In genomic region chr20:44653536-44653935, GRCh38 we compare ENCODE assay signal across 15 cellular contexts. TPM values are rescaled to one million over a fixed set of nuclear protein-coding genes. Genes with fewer than 3 reads are reported as not detected.
DNase-seq lines count a peak whose midpoint lies in the region; ATAC-seq and TF ChIP-seq lines count a peak whose summit lies in the region.
"Had no signal": no experiment of that assay in that cellular context is flagged by ENCODE, and none has a peak within 500 bp of the region (broad histone marks: within the 10 kb centered on the region; RNA-seq: fewer than 3 reads in every experiment).

No MANE protein-coding gene starts in this region.

- H3K4me3 Mint-ChIP-seq in effector memory CD8-positive, alpha-beta T cell, result peak overlapping the region; percentile 11 to 86
- H3K4me3 Mint-ChIP-seq in type B pancreatic cell, result peak overlapping the region; percentile 26

- no peaks in the 10 kb centered on the region for H3K27me3 Mint-ChIP-seq in effector memory CD8-positive, alpha-beta T cell
- H3K27me3 Mint-ChIP-seq in type B pancreatic cell, result peaks cover 35% of the 10 kb centered on the region

- peaks cover 3% of the 10 kb centered on the region for H3K36me3 Mint-ChIP-seq in effector memory CD8-positive, alpha-beta T cell (ENCODE audit: insufficient read depth)
- H3K36me3 Mint-ChIP-seq in type B pancreatic cell, result no peaks in the 10 kb centered on the region

- DNase-seq in left cardiac atrium (peak; percentile 8), right cardiac atrium (no peak), type B pancreatic cell (ENCODE audit: extremely low spot score, unreplicated experiment) (no peak), iPS-NIHi11 (ENCODE audit: low spot score) (no peak), HPDE6-E6E7 (ENCODE audit: extremely low spot score) (no peak), NCI-H1694 treated with DMSO at 0.1 percent for 48 hours (lab: John Stamatoyannopoulos, UW) (no peak)
- DNase-seq in effector memory CD8-positive, alpha-beta T cell, result no peak
- DNase-seq: effector memory CD4-positive, alpha-beta T cell; hypothalamus; left colon; NCI-H1436 treated with DMSO at 0.1 percent for 48 hours; NCI-H345; SJCRH30 had no signal

- peak overlapping the region; percentile 13 to 98 for H3K27ac Mint-ChIP-seq in effector memory CD8-positive, alpha-beta T cell
- H3K27ac Mint-ChIP-seq in type B pancreatic cell, result no peak overlapping the region

- peaks cover 0 to 3% of the 10 kb centered on the region in 2 donors for H3K9me3 Mint-ChIP-seq in effector memory CD8-positive, alpha-beta T cell
- H3K9me3 Mint-ChIP-seq in type B pancreatic cell, result no peaks in the 10 kb centered on the region

- WGBS in right cardiac atrium, result 88% methylated on average over 2 of the region's 2 CpGs

- no peak for ATAC-seq in left cardiac atrium
- no peak for ATAC-seq in right cardiac atrium
- no peak for ATAC-seq in effector memory CD8-positive, alpha-beta T cell (replicated peaks)
- ATAC-seq: activated naive CD4-positive, alpha-beta T cell treated with anti-CD3 and anti-CD28 coated beads, Interleukin-2, amount 50 U/mL, for 72 hours; left colon had no signal

- no peaks in the 10 kb centered on the region for H3K9me2 ChIP-seq in Loucy (replicated peaks; ENCODE audit: low read depth, low read length)

- no peak for TF ChIP-seq CTCF in Loucy (conservative IDR thresholded peaks at IDR 0.05; ENCODE audit: low read length)
- TF ChIP-seq CTCF in type B pancreatic cell (conservative IDR thresholded peaks at IDR 0.05), result no peak

- H4K20me1 ChIP-seq in Loucy (ENCODE audit: insufficient read depth, low read length, poor library complexity, severe bottlenecking), result no peaks in the 10 kb centered on the region

- H3K4me1 Mint-ChIP-seq in effector memory CD8-positive, alpha-beta T cell (ENCODE audit: low read depth in 2 of 2), result peaks cover 35 to 39% of the 10 kb centered on the region in 2 donors
- peaks cover 5% of the 10 kb centered on the region for H3K4me1 Mint-ChIP-seq in type B pancreatic cell (ENCODE audit: unreplicated experiment)

- H3K4me3 ChIP-seq in right cardiac atrium (ENCODE audit: low read length) (no peak overlapping the region), Loucy (ENCODE audit: low read length, poor library complexity, severe bottlenecking) (peak overlapping the region; percentile 85)
- H3K4me3 ChIP-seq: SJCRH30 had no signal

- intact Hi-C loops in left cardiac atrium (cut with DNase I) (no loop called here), right cardiac atrium (cut with DNase I) (no loop called here)

- H3K27me3 ChIP-seq in right cardiac atrium (ENCODE audit: control insufficient read depth, insufficient read depth) (no peaks in the 10 kb centered on the region), Loucy (ENCODE audit: insufficient read depth, low read length, poor library complexity, severe bottlenecking) (no peaks in the 10 kb centered on the region)
- H3K27me3 ChIP-seq: SJCRH30 had no signal

- peak overlapping the region; percentile 83 for H3K4me2 ChIP-seq in Loucy (ENCODE audit: low read depth, low read length, poor library complexity, severe bottlenecking)

- H3K9me3 ChIP-seq in right cardiac atrium (ENCODE audit: control insufficient read depth, low read length) (no peaks in the 10 kb centered on the region), Loucy (ENCODE audit: insufficient read depth, low read depth, low read length) (no peaks in the 10 kb centered on the region)

- no peak overlapping the region for H2AFZ ChIP-seq in Loucy (ENCODE audit: low read length)

- peak overlapping the region; percentile 41 for H3K9ac ChIP-seq in Loucy (ENCODE audit: low read depth, low read length, poor library complexity, severe bottlenecking)

- peaks cover 44% of the 10 kb centered on the region for H3K79me2 ChIP-seq in Loucy (ENCODE audit: insufficient read depth, low read length)

- H3K36me3 ChIP-seq in Loucy (ENCODE audit: insufficient read depth, low read length), result no peaks in the 10 kb centered on the region
- H3K36me3 ChIP-seq: SJCRH30 had no signal

- no peaks in the 10 kb centered on the region for H3F3A ChIP-seq in Loucy (ENCODE audit: low read depth)

- no peak overlapping the region for H3K27ac ChIP-seq in right cardiac atrium (ENCODE audit: low read length)
- H3K27ac ChIP-seq: SJCRH30 had no signal

- H3K4me1 ChIP-seq in right cardiac atrium (ENCODE audit: control insufficient read depth, insufficient read depth, low read length), result peaks cover 4% of the 10 kb centered on the region
- H3K4me1 ChIP-seq in Loucy (ENCODE audit: insufficient read depth, low read length, poor library complexity, severe bottlenecking), result peaks cover 27% of the 10 kb centered on the region

RNA-seq across cellular contexts. Expression of gene ADA, which starts 2.0 kb away (rescaled TPM):
- 10 to 100 TPM; 11.3 to 12.2 TPM for total RNA-seq in left cardiac atrium
- 10 to 100 TPM; 11.6 to 22.8 (median 12.4) TPM for total RNA-seq in right cardiac atrium
- 12.4 TPM for polyA plus RNA-seq in right cardiac atrium
- 7.5 and 15.1 TPM in 2 replicates for total RNA-seq in type B pancreatic cell (ENCODE audit: low replicate concordance)
